Comparison of ENCODE assay signal across 23 cellular contexts in the genomic region with DNA sequence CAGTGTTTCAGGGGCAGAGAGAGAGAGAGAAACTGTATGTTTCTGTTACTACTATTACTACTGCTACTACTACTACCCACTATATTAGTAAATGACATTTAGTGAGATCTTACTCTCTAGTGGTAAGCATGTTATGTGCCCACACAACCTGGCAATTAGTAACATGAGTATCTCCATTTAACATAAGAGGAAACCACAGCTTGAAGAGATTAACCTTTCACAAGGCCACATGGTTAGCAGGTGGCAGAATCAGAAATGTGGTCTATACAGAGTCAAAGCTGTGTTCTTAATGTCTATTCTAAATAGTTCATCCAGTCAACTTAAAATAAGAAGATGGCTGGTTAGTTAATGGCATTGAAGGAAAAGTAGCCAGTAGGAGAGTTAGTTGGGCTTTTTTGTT.
"Had no signal": no experiment of that assay in that cellular context is flagged by ENCODE, and none has a peak within 500 bp of the region (broad histone marks: within the 10 kb centered on the region; RNA-seq: fewer than 3 reads in every experiment).

No MANE protein-coding gene starts in this region.

- H3K27me3 ChIP-seq: gastrocnemius medialis, right atrium auricular region, stomach, thyroid gland had no signal

- H3K27ac ChIP-seq: coronary artery, gastrocnemius medialis, parathyroid adenoma, right atrium auricular region, stomach, thyroid gland had no signal

- FAIRE-seq: keratinocyte had no signal

- H3K9me3 ChIP-seq: gastrocnemius medialis, right atrium auricular region, thyroid gland had no signal

- H3K4me3 ChIP-seq: coronary artery, gastrocnemius medialis, lung, right atrium auricular region, smooth muscle cell, stomach, thyroid gland had no signal

- H3K27ac Mint-ChIP-seq: memory B cell; naive B cell; natural killer cell treated with Interleukin-12 subunit alpha and Interleukin-12 subunit beta and Interleukin-15 and Interleukin-18, amount 100 ng/mL, for 72 hours; progenitor cell of endocrine pancreas; stimulated activated effector memory CD8-positive, alpha-beta T cell treated with anti-CD3 and anti-CD28 coated beads, Interleukin-12 subunit alpha, Interleukin-12 subunit beta, amount 100 ng/mL, for 72 hours; type B pancreatic cell had no signal

- ATAC-seq: gastrocnemius medialis; left ventricle myocardium superior; natural killer cell treated with Interleukin-12 subunit alpha and Interleukin-12 subunit beta and Interleukin-15 and Interleukin-18, amount 100 ng/mL, for 72 hours; sciatic nerve; stimulated activated effector memory CD8-positive, alpha-beta T cell treated with anti-CD3 and anti-CD28 coated beads, Interleukin-12 subunit alpha, Interleukin-12 subunit beta, amount 100 ng/mL, for 72 hours had no signal

- H3K36me3 ChIP-seq: gastrocnemius medialis, right atrium auricular region, stomach, thyroid gland had no signal

- H3K36me3 Mint-ChIP-seq: memory B cell; naive B cell; natural killer cell treated with Interleukin-12 subunit alpha and Interleukin-12 subunit beta and Interleukin-15 and Interleukin-18, amount 100 ng/mL, for 72 hours; stimulated activated effector memory CD8-positive, alpha-beta T cell treated with anti-CD3 and anti-CD28 coated beads, Interleukin-12 subunit alpha, Interleukin-12 subunit beta, amount 100 ng/mL, for 72 hours had no signal

- H3K4me2 ChIP-seq: smooth muscle cell had no signal

- H3K4me1 Mint-ChIP-seq: memory B cell; naive B cell; stimulated activated effector memory CD8-positive, alpha-beta T cell treated with anti-CD3 and anti-CD28 coated beads, Interleukin-12 subunit alpha, Interleukin-12 subunit beta, amount 100 ng/mL, for 72 hours had no signal

- H3K9me3 Mint-ChIP-seq: natural killer cell treated with Interleukin-12 subunit alpha and Interleukin-12 subunit beta and Interleukin-15 and Interleukin-18, amount 100 ng/mL, for 72 hours had no signal

- H3K4me3 Mint-ChIP-seq: memory B cell; naive B cell; natural killer cell treated with Interleukin-12 subunit alpha and Interleukin-12 subunit beta and Interleukin-15 and Interleukin-18, amount 100 ng/mL, for 72 hours; neural crest cell; stimulated activated effector memory CD8-positive, alpha-beta T cell treated with anti-CD3 and anti-CD28 coated beads, Interleukin-12 subunit alpha, Interleukin-12 subunit beta, amount 100 ng/mL, for 72 hours; type B pancreatic cell had no signal

- H3K4me1 ChIP-seq: gastrocnemius medialis, parathyroid adenoma, right atrium auricular region, stomach, thyroid gland had no signal

- H3K27me3 Mint-ChIP-seq: memory B cell, naive B cell, progenitor cell of endocrine pancreas, type B pancreatic cell had no signal

- DNase-seq: gastrocnemius medialis; head of caudate nucleus; left ventricle myocardium superior; naive B cell; stimulated activated CD4-positive, alpha-beta T cell treated with anti-CD3 and anti-CD28 coated beads, Interleukin-12 subunit alpha, Interleukin-12 subunit beta, amount 100 ng/mL, for 4 hours; stimulated activated CD4-positive, alpha-beta T cell treated with anti-CD3 and anti-CD28 coated beads, Interleukin-1b, Interleukin-23, amount 100 ng/mL, for 48 hours; stimulated activated CD4-positive, alpha-beta T cell treated with anti-CD3 and anti-CD28 coated beads, Interleukin-4, amount 100 ng/mL, for 24 hours; stimulated activated naive CD4-positive, alpha-beta T cell treated with Interleukin-2 at 50 U/mL for 16 hours; stomach; thyroid gland had no signal
